In the genomic region with DNA sequence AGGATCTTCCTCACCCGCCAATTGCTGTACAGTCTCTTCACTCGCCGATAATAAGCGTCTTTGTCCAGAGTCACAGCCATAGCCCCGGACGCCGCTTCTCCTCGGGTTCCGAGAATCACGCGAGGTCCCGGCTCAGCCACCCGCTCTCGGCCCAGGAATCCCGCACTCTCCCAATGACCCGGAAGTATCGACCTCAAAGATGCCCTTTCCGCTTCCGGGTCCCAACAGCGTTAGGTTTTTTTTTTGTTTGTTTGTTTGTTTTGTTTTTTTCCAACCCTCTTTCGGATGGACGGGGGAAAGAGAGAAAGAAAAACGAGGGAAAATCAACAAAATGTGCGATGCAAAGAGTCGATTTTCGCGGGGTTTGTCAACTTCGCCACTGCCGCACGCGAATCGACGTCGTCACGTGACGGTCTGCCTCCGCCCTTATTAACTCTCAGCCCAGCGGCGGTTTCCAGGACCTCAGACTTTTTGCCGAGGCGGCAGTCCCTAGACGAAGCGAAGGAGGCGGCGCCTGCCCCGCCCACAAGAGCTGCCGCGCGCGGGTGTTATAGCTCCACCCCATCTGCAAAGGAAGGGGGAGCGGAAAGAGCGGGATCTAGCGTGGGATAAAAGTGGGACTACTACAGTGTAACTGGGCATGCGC, we compare ENCODE assay signal across 8 cellular contexts. TPM values are rescaled to one million over a fixed set of nuclear protein-coding genes. Genes with fewer than 3 reads are reported as not detected.
DNase-seq lines count a peak whose midpoint lies in the region; ATAC-seq, FAIRE-seq and TF ChIP-seq lines count a peak whose summit lies in the region.

SUPT16H (minus strand) TSS at position 172 of the 646 bp plus-strand sequence; CDS start at position 80, 92 bp downstream.

- TF ChIP-seq EP300 in sigmoid colon (IDR thresholded peaks at IDR 0.05): no peak

- H3K9me3 ChIP-seq in body of pancreas (no peaks in the 10 kb centered on the region), sigmoid colon (no peaks in the 10 kb centered on the region)

- TF ChIP-seq CTCF in 22Rv1 (IDR thresholded peaks at IDR 0.05) (no peak), body of pancreas (IDR thresholded peaks at IDR 0.05) (peak in 2 of 7 experiments; percentile 8 to 18), sigmoid colon (IDR thresholded peaks at IDR 0.05) (no peak)

- FAIRE-seq in TTC549 (lab: Jason Lieb, UNC): peak; percentile 91

- intact Hi-C loops in body of pancreas (cut with DNase I): no loop called here
- intact Hi-C loops in sigmoid colon (cut with DNase I): loop anchor here (2.0 to 10.0 kb wide), 4 partner anchors 53 to 171 kb away; partner anchors contain the start of gene HNRNPC

- ATAC-seq in GM18520 (IDR thresholded peaks at IDR 0.05; ENCODE audit: unreplicated experiment): peak; percentile 93
- peak; percentile 83 for ATAC-seq in HG03064 (IDR thresholded peaks at IDR 0.05; ENCODE audit: low read depth, unreplicated experiment)
- ATAC-seq in body of pancreas: peak; percentile 98

- H3K4me3 ChIP-seq in body of pancreas: peak within 1 kb of the TSS; percentile 42 to 47
- H3K4me3 ChIP-seq in sigmoid colon: peak within 1 kb of the TSS; percentile 61 to 88 (median 72)

- H3K36me3 ChIP-seq in body of pancreas (replicated peaks in 1 of 2; ENCODE audit: insufficient read depth in 1 of 2, low read depth in 2 of 2) (peaks cover 0 to 3% of the 10 kb centered on the region in 2 donors), sigmoid colon (peaks cover 0 to 38% (median 11%) of the 10 kb centered on the region in 4 donors)

- H3K4me1 ChIP-seq in body of pancreas (peaks cover 24% of the 10 kb centered on the region), sigmoid colon (peaks cover 0 to 26% (median 16%) of the 10 kb centered on the region in 4 donors)

- H3K27ac ChIP-seq in 22Rv1: peak within 1 kb of the TSS; percentile 92
- peak within 1 kb of the TSS; percentile 66 to 91 (median 82) for H3K27ac ChIP-seq in body of pancreas
- H3K27ac ChIP-seq in sigmoid colon: peak within 1 kb of the TSS; percentile 87 to 95 (median 90)

- H3K27me3 ChIP-seq in body of pancreas: no peaks in the 10 kb centered on the region
- H3K27me3 ChIP-seq in sigmoid colon: no peaks in the 10 kb centered on the region

- 0% methylated on average over 53 to 54 of the region's 54 CpGs for WGBS in body of pancreas, 2 donors
- WGBS in sigmoid colon, 2 donors: 0% methylated on average over 54 of the region's 54 CpGs

- DNase-seq in NCI-H2107 treated with DMSO at 0.1 percent for 48 hours (lab: John Stamatoyannopoulos, UW; ENCODE audit: unreplicated experiment): peak; percentile 98
- peak; percentile 92 to 96 (median 95) for DNase-seq in body of pancreas
- peak; percentile 80 for DNase-seq in iPS DF 19.7 (ENCODE audit: low read depth, low spot score)
- DNase-seq in sigmoid colon: peak; percentile 98

- TF ChIP-seq POLR2A in body of pancreas (IDR thresholded peaks at IDR 0.05): peak in 2 of 3 donors; percentile 63 to 66
- peak in 1 of 2 donors; percentile 54 for TF ChIP-seq POLR2A in sigmoid colon (IDR thresholded peaks at IDR 0.05)

RNA-seq across cellular contexts. Expression of gene SUPT16H, which starts in this region (rescaled TPM):
- total RNA-seq in body of pancreas: 10 to 100 TPM; 34.6 to 37.1 TPM
- 10 to 100 TPM; 62.0 to 77.1 (median 69.1) TPM for total RNA-seq in sigmoid colon
- 10 to 100 TPM; 27.5 to 66.3 (median 30.6) TPM for polyA plus RNA-seq in sigmoid colon

Comparison
In these comparisons a context has a peak if more than half of its experiments do, and no peak if none do; other contexts are left out.
1. Peak in every context shown above with its lines: DNase-seq, ATAC-seq, H3K4me3 ChIP-seq and H3K27ac ChIP-seq.